ENCODE assay signal across 8 cellular contexts in genomic region chr3:114155370-114155821, GRCh38. TPM values are rescaled to one million over a fixed set of nuclear protein-coding genes. Genes with fewer than 3 reads are reported as not detected.
DNase-seq lines count a peak whose midpoint lies in the region.

No MANE protein-coding gene starts in this region.

- DNase-seq in activated CD8-positive, alpha-beta memory T cell treated with anti-CD3 and anti-CD28 coated beads, Interleukin-2, amount 50 U/mL, for 4 hours = peak; percentile 38
- no peak for DNase-seq in activated CD8-positive, alpha-beta memory T cell treated with anti-CD3 and anti-CD28 coated beads for 24 hours
- DNase-seq in NCI-H1694 treated with DMSO at 0.1 percent for 48 hours (lab: John Stamatoyannopoulos, UW) (peak; percentile 25), amniotic epithelial cell (ENCODE audit: low read depth) (peak; percentile 34), lung microvascular endothelial cell (ENCODE audit: low read depth in 2 of 2) (peak; percentile 63 to 67), NCI-H128 (lab: John Stamatoyannopoulos, UW; ENCODE audit: unreplicated experiment) (no peak), kidney glomerular epithelial cell (lab: John Stamatoyannopoulos, UW) (no peak), middle frontal gyrus (ENCODE audit: extremely low spot score, low spot score) (no peak)

RNA-seq across cellular contexts. Expression of gene DRD3, which starts 23.5 kb away (rescaled TPM):
- total RNA-seq in lung microvascular endothelial cell = not detected in 2 replicates

Comparison
In these comparisons a context has a peak if more than half of its experiments do, and no peak if none do; other contexts are left out.
1. DNase-seq: peak in activated CD8-positive, alpha-beta memory T cell treated with anti-CD3 and anti-CD28 coated beads, Interleukin-2, amount 50 U/mL, for 4 hours (single experiment), NCI-H1694 treated with DMSO at 0.1 percent for 48 hours (single experiment), amniotic epithelial cell (single experiment) and lung microvascular endothelial cell (2 of 2); none in activated CD8-positive, alpha-beta memory T cell treated with anti-CD3 and anti-CD28 coated beads for 24 hours (single experiment), NCI-H128 (single experiment), kidney glomerular epithelial cell (single experiment) and middle frontal gyrus (single experiment).